1 cellular context compared by ENCODE assay signal in the genomic region with DNA sequence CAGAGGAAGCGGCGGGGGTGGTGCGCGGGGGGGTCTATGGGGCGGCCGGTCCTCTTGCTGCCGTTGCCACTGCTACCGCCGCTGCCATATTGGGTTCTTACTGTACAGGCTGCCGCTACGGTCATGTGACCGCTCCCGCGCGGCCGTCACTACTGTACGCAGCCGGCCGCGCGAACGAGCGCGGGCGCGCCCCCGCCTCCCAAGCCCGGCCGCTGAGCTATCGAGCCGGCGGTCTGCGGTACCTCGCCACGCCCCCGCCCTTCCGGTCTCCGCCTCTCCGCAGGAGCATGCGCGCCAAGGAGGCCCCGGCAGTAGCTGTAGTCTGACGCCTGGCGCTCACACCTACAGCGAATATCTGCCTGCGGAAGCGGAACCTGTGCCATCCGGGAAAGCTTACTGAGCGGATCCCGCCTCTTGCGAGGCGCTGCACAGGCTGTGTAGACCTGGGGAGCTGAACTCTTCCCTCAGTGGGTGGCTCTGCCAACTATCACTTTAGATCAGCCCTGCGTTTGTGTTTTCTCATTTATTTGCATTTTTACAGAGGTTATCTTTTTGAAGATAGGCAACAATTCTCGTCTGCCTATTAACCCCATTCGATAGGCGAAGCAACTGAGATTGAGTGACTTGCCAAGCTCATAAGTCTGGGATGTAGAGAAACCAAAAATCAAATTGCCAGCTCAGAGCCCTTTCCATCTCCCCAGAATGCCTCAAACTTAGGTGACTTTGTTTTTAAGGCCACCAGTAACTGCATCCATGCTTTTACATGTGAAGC.
TF ChIP-seq lines count a peak whose summit lies in the region.

A gene (minus strand): TSS at position 127 of the 772 bp plus-strand sequence. CDS start 265 bp downstream, outside the sequence.

TF ChIP-seq in GM23338, 12 proteins besides CTCF, POLR2A, EP300 and RAD21:
- TF ChIP-seq, protein P1, sequence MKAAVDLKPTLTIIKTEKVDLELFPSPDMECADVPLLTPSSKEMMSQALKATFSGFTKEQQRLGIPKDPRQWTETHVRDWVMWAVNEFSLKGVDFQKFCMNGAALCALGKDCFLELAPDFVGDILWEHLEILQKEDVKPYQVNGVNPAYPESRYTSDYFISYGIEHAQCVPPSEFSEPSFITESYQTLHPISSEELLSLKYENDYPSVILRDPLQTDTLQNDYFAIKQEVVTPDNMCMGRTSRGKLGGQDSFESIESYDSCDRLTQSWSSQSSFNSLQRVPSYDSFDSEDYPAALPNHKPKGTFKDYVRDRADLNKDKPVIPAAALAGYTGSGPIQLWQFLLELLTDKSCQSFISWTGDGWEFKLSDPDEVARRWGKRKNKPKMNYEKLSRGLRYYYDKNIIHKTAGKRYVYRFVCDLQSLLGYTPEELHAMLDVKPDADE (IDR thresholded peaks at IDR 0.05) = peak; percentile 62; the same call in 1 of the 2 replicates
- TF ChIP-seq, protein P2, sequence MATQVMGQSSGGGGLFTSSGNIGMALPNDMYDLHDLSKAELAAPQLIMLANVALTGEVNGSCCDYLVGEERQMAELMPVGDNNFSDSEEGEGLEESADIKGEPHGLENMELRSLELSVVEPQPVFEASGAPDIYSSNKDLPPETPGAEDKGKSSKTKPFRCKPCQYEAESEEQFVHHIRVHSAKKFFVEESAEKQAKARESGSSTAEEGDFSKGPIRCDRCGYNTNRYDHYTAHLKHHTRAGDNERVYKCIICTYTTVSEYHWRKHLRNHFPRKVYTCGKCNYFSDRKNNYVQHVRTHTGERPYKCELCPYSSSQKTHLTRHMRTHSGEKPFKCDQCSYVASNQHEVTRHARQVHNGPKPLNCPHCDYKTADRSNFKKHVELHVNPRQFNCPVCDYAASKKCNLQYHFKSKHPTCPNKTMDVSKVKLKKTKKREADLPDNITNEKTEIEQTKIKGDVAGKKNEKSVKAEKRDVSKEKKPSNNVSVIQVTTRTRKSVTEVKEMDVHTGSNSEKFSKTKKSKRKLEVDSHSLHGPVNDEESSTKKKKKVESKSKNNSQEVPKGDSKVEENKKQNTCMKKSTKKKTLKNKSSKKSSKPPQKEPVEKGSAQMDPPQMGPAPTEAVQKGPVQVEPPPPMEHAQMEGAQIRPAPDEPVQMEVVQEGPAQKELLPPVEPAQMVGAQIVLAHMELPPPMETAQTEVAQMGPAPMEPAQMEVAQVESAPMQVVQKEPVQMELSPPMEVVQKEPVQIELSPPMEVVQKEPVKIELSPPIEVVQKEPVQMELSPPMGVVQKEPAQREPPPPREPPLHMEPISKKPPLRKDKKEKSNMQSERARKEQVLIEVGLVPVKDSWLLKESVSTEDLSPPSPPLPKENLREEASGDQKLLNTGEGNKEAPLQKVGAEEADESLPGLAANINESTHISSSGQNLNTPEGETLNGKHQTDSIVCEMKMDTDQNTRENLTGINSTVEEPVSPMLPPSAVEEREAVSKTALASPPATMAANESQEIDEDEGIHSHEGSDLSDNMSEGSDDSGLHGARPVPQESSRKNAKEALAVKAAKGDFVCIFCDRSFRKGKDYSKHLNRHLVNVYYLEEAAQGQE (IDR thresholded peaks at IDR 0.05; ENCODE audit: unreplicated experiment) = no peak
- TF ChIP-seq NANOG (IDR thresholded peaks at IDR 0.05; ENCODE audit: borderline replicate concordance) = no peak
- no peak for TF ChIP-seq JUNB (IDR thresholded peaks at IDR 0.05; ENCODE audit: unreplicated experiment)
- peak; percentile 75 for TF ChIP-seq CREB1 (CRISPR knock-in tag; IDR thresholded peaks at IDR 0.05; ENCODE audit: low read depth)
- TF ChIP-seq EZH2phosphoT487 (IDR thresholded peaks at IDR 0.05; ENCODE audit: unreplicated experiment) = no peak
- peak; percentile 92 for TF ChIP-seq POLR2AphosphoS5 (IDR thresholded peaks at IDR 0.05; ENCODE audit: low read depth)
- TF ChIP-seq STAT1 (IDR thresholded peaks at IDR 0.05; ENCODE audit: unreplicated experiment) = no peak
- no peak for TF ChIP-seq EZH2 (IDR thresholded peaks at IDR 0.05; ENCODE audit: low read depth, unreplicated experiment)
- TF ChIP-seq, protein P3, sequence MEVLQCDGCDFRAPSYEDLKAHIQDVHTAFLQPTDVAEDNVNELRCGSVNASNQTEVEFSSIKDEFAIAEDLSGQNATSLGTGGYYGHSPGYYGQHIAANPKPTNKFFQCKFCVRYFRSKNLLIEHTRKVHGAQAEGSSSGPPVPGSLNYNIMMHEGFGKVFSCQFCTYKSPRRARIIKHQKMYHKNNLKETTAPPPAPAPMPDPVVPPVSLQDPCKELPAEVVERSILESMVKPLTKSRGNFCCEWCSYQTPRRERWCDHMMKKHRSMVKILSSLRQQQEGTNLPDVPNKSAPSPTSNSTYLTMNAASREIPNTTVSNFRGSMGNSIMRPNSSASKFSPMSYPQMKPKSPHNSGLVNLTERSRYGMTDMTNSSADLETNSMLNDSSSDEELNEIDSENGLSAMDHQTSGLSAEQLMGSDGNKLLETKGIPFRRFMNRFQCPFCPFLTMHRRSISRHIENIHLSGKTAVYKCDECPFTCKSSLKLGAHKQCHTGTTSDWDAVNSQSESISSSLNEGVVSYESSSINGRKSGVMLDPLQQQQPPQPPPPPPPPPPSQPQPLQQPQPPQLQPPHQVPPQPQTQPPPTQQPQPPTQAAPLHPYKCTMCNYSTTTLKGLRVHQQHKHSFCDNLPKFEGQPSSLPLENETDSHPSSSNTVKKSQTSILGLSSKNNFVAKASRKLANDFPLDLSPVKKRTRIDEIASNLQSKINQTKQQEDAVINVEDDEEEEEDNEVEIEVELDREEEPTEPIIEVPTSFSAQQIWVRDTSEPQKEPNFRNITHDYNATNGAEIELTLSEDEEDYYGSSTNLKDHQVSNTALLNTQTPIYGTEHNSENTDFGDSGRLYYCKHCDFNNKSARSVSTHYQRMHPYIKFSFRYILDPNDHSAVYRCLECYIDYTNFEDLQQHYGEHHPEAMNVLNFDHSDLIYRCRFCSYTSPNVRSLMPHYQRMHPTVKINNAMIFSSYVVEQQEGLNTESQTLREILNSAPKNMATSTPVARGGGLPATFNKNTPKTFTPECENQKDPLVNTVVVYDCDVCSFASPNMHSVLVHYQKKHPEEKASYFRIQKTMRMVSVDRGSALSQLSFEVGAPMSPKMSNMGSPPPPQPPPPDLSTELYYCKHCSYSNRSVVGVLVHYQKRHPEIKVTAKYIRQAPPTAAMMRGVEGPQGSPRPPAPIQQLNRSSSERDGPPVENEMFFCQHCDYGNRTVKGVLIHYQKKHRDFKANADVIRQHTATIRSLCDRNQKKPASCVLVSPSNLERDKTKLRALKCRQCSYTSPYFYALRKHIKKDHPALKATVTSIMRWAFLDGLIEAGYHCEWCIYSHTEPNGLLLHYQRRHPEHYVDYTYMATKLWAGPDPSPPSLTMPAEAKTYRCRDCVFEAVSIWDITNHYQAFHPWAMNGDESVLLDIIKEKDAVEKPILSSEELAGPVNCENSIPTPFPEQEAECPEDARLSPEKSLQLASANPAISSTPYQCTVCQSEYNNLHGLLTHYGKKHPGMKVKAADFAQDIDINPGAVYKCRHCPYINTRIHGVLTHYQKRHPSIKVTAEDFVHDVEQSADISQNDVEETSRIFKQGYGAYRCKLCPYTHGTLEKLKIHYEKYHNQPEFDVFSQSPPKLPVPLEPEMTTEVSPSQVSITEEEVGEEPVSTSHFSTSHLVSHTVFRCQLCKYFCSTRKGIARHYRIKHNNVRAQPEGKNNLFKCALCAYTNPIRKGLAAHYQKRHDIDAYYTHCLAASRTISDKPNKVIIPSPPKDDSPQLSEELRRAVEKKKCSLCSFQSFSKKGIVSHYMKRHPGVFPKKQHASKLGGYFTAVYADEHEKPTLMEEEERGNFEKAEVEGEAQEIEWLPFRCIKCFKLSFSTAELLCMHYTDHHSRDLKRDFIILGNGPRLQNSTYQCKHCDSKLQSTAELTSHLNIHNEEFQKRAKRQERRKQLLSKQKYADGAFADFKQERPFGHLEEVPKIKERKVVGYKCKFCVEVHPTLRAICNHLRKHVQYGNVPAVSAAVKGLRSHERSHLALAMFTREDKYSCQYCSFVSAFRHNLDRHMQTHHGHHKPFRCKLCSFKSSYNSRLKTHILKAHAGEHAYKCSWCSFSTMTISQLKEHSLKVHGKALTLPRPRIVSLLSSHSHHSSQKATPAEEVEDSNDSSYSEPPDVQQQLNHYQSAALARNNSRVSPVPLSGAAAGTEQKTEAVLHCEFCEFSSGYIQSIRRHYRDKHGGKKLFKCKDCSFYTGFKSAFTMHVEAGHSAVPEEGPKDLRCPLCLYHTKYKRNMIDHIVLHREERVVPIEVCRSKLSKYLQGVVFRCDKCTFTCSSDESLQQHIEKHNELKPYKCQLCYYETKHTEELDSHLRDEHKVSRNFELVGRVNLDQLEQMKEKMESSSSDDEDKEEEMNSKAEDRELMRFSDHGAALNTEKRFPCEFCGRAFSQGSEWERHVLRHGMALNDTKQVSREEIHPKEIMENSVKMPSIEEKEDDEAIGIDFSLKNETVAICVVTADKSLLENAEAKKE (CRISPR knock-in tag; IDR thresholded peaks at IDR 0.05) = no peak
- TF ChIP-seq ZNF331 (CRISPR knock-in tag; IDR thresholded peaks at IDR 0.05; ENCODE audit: low read depth) = no peak
- TF ChIP-seq ZNF114 (CRISPR knock-in tag; IDR thresholded peaks at IDR 0.05) = no peak
